Comparison of ENCODE assay signal across 8 cellular contexts in genomic region chr6:146543211-146543939, GRCh38. TPM values are rescaled to one million over a fixed set of nuclear protein-coding genes. Genes with fewer than 3 reads are reported as not detected.
DNase-seq lines count a peak whose midpoint lies in the region; ATAC-seq and TF ChIP-seq lines count a peak whose summit lies in the region.

TSS of gene RAB32 (plus strand) at chr6:146543833. CDS start at chr6:146543872, 39 bp downstream.

- intact Hi-C loops in heart right ventricle (cut with DNase I) = loop anchor here in 4 of 10 donors (2.0 to 10.0 kb wide), 6 partner anchors 154 to 661 kb away; partner anchors contain the start of genes SHPRH (in 2 of the 4) and STXBP5 (in 1 of the 4)

- peak within 1 kb of the TSS; percentile 87 for H3K4me2 ChIP-seq in osteoblast (ENCODE audit: insufficient read depth, low read length)

- H3K27me3 ChIP-seq in ACC112 (ENCODE audit: insufficient read depth, low read length) (no peaks in the 10 kb centered on the region), heart right ventricle (no peaks in the 10 kb centered on the region), osteoblast (ENCODE audit: insufficient read depth, low read length) (no peaks in the 10 kb centered on the region)

- ATAC-seq in GM18502 (IDR thresholded peaks at IDR 0.05; ENCODE audit: poor library complexity, unreplicated experiment) = peak; percentile 80
- ATAC-seq in HG03025 (IDR thresholded peaks at IDR 0.05; ENCODE audit: low FRiP score, unreplicated experiment) = peak; percentile 58
- ATAC-seq in heart right ventricle = peak; percentile 98 to 100 (median 99)

- H3K79me2 ChIP-seq in ACC112 (ENCODE audit: control insufficient read depth, insufficient read depth, low read length, unreplicated experiment) = peaks cover 34% of the 10 kb centered on the region
- H3K79me2 ChIP-seq in osteoblast (ENCODE audit: insufficient read depth, low read length) = peaks cover 32% of the 10 kb centered on the region

- H3K4me3 ChIP-seq in ACC112 (ENCODE audit: low read depth, low read length) = peak within 1 kb of the TSS; percentile 99
- H3K4me3 ChIP-seq in heart right ventricle = peak within 1 kb of the TSS; percentile 77 to 86 (median 80)
- peak within 1 kb of the TSS; percentile 86 for H3K4me3 ChIP-seq in osteoblast (ENCODE audit: insufficient read depth, low read length)

- TF ChIP-seq CTCF in heart right ventricle (IDR thresholded peaks at IDR 0.05) (peak; percentile 50 to 93 (median 82)), osteoblast (IDR thresholded peaks at IDR 0.05; ENCODE audit: extremely low read depth, low read depth, low read length) (peak; percentile 49)

- no peaks in the 10 kb centered on the region for H3K36me3 ChIP-seq in ACC112 (ENCODE audit: insufficient read depth, low read length)
- no peaks in the 10 kb centered on the region for H3K36me3 ChIP-seq in heart right ventricle
- H3K36me3 ChIP-seq in osteoblast (ENCODE audit: insufficient read depth, low read length) = peaks cover 2% of the 10 kb centered on the region

- H3K9me3 ChIP-seq in heart right ventricle (no peaks in the 10 kb centered on the region), osteoblast (ENCODE audit: low read depth, low read length) (no peaks in the 10 kb centered on the region)

- peak within 1 kb of the TSS; percentile 98 for H2AFZ ChIP-seq in ACC112 (ENCODE audit: low read length, unreplicated experiment)
- H2AFZ ChIP-seq in osteoblast (ENCODE audit: low read length) = peak within 1 kb of the TSS; percentile 86

- WGBS in heart right ventricle, 2 donors = 1 to 2% methylated on average over 77 to 86 of the region's 86 CpGs

- H3K4me1 ChIP-seq in ACC112 (ENCODE audit: control insufficient read depth, insufficient read depth, low read length, unreplicated experiment) (peaks cover 26% of the 10 kb centered on the region), heart right ventricle (peaks cover 0 to 43% (median 30%) of the 10 kb centered on the region in 9 donors), osteoblast (ENCODE audit: insufficient read depth, low read length) (peaks cover 25% of the 10 kb centered on the region)

- DNase-seq in NOMO-1 (lab: John Stamatoyannopoulos, UW; ENCODE audit: unreplicated experiment in 2 of 2) (peak; percentile 91 to 97), anterior cingulate cortex (lab: John Stamatoyannopoulos, UW) (peak; percentile 7 to 90 (median 77)), heart right ventricle (peak; percentile 93 to 94), osteoblast (ENCODE audit: insufficient read length, low spot score, missing footprints) (peak; percentile 98), NCI-H2171 (lab: John Stamatoyannopoulos, UW) (no peak)

- H3K27ac ChIP-seq in ACC112 (ENCODE audit: low read depth, low read length) (peak within 1 kb of the TSS; percentile 80), heart right ventricle (peak within 1 kb of the TSS; percentile 84 to 98 (median 96)), osteoblast (ENCODE audit: low read depth, low read length) (peak within 1 kb of the TSS; percentile 86)

- H4K20me1 ChIP-seq in osteoblast (ENCODE audit: insufficient read depth, low read length) = no peaks in the 10 kb centered on the region

RNA-seq across cellular contexts. Expression of gene RAB32, which starts in this region (rescaled TPM):
- total RNA-seq in heart right ventricle (10 to 100 TPM in 2 of 10 donors, 1 to 10 TPM in 8; 1.6 to 14.5 (median 4.2) TPM), osteoblast (115 and 131 TPM in 2 replicates)
- polyA plus RNA-seq in heart right ventricle = 10 to 100 TPM in 1 of 2 donors, 1 to 10 TPM in 1; 3.4 to 10.5 TPM
